1 cellular context compared by ENCODE assay signal in genomic region chr7:29406366-29406765, GRCh38.
A peak's percentile ranks its signal among the peaks of the same experiment; 100 is the strongest.
TF ChIP-seq lines count a peak whose summit lies in the region.

No MANE protein-coding gene starts in this region.

TF ChIP-seq in HepG2, 621 proteins besides CTCF, POLR2A, EP300 and RAD21 (continued from another document):
- TF ChIP-seq ARID4A (CRISPR knock-in tag; IDR thresholded peaks at IDR 0.05; ENCODE audit: borderline replicate concordance), result peak; percentile 20; the same call in 1 of the 2 replicates
TF ChIP-seq in HepG2: peak in this region for 4.
